9 cellular contexts compared by ENCODE assay signal in genomic region chr7:102931757-102932156, GRCh38.
"Had no signal": no experiment of that assay in that cellular context is flagged by ENCODE, and none has a peak within 500 bp of the region (broad histone marks: within the 10 kb centered on the region; RNA-seq: fewer than 3 reads in every experiment).

No MANE protein-coding gene starts in this region.

- H3K4me3 ChIP-seq: GM23338, K562 had no signal

- FAIRE-seq: H1, H54, HepG2, K562 had no signal

- DNase-seq: H9, HCEC 1CT, KG1 had no signal

- ATAC-seq: HepG2, K562 had no signal

- H2AFZ ChIP-seq: GM23338 had no signal

- H3K27ac ChIP-seq: HL-60 had no signal
